Comparison of ENCODE assay signal across 17 cellular contexts in the genomic region with DNA sequence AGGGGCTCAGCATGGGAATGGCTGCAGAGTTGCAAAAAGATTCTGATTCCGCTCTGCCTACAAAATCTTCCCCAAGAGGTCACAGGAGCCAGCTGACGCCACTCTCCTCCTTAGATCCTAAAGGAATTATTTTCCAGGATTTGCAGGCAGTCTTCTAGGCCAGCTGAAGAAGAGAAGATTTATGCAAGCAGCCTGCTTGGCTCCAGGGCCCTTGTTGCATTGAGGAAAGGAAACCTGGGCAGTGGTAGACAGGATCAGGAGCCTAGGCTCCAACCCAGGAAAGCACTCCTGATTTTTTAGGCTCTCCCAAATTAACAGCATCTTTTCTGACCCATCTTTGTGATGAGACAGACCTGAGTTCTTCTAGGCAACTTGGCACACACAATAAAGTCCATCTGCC.
"Had no signal": no experiment of that assay in that cellular context is flagged by ENCODE, and none has a peak within 500 bp of the region (broad histone marks: within the 10 kb centered on the region; RNA-seq: fewer than 3 reads in every experiment).

No MANE protein-coding gene starts in this region.

- H3K36me3 Mint-ChIP-seq: activated CD4-positive, alpha-beta memory T cell treated with anti-CD3 and anti-CD28 coated beads for 36 hours; naive thymus-derived CD8-positive, alpha-beta T cell had no signal

- H3K27me3 ChIP-seq: gastrocnemius medialis, left lung, right atrium auricular region, transverse colon, vagina had no signal

- H3K27me3 Mint-ChIP-seq: activated CD4-positive, alpha-beta memory T cell treated with anti-CD3 and anti-CD28 coated beads for 36 hours; activated T-cell treated with anti-CD3 and anti-CD28 coated beads, Interleukin-2, amount 50 U/mL, for 24 hours had no signal

- H3K4me3 ChIP-seq: gastrocnemius medialis, heart right ventricle, left lung, right atrium auricular region, skin epidermis, transverse colon, vagina had no signal

- H3K27ac Mint-ChIP-seq: activated CD4-positive, alpha-beta memory T cell treated with anti-CD3 and anti-CD28 coated beads for 36 hours; activated CD4-positive, alpha-beta T cell treated with anti-CD3 and anti-CD28 coated beads for 36 hours; activated T-cell treated with anti-CD3 and anti-CD28 coated beads, Interleukin-2, amount 50 U/mL, for 24 hours; naive thymus-derived CD8-positive, alpha-beta T cell had no signal

- H3K9me3 ChIP-seq: gastrocnemius medialis, heart right ventricle, left lung, right atrium auricular region, transverse colon, vagina had no signal

- H3K27ac ChIP-seq: gastrocnemius medialis, heart right ventricle, left lung, right atrium auricular region, skin epidermis, transverse colon, vagina had no signal

- H3K4me1 ChIP-seq: heart right ventricle, left lung, right atrium auricular region, transverse colon, vagina had no signal

- H3K36me3 ChIP-seq: gastrocnemius medialis, heart right ventricle, left lung, right atrium auricular region, transverse colon, vagina had no signal

- DNase-seq: activated CD4-positive, alpha-beta memory T cell treated with anti-CD3 and anti-CD28 coated beads for 36 hours; activated CD4-positive, alpha-beta T cell treated with anti-CD3 and anti-CD28 coated beads for 36 hours; activated naive CD4-positive, alpha-beta T cell treated with anti-CD3 and anti-CD28 coated beads, Interleukin-2, amount 50 U/mL, for 16 hours; activated T-cell treated with anti-CD3 and anti-CD28 coated beads, Interleukin-2, amount 50 U/mL, for 24 hours; dermis blood vessel endothelial cell; erythroblast; gastrocnemius medialis; heart right ventricle; mammary epithelial cell; naive thymus-derived CD8-positive, alpha-beta T cell; stimulated activated naive CD8-positive, alpha-beta T cell treated with anti-CD3 and anti-CD28 coated beads, Interleukin-15, Interleukin-2, amounts not matched to agents 100 U/mL and 50 U/mL, for 24 hours; T-helper 9 cell; transverse colon had no signal

- H3K4me3 Mint-ChIP-seq: activated CD4-positive, alpha-beta memory T cell treated with anti-CD3 and anti-CD28 coated beads for 36 hours; activated CD4-positive, alpha-beta T cell treated with anti-CD3 and anti-CD28 coated beads for 36 hours; activated T-cell treated with anti-CD3 and anti-CD28 coated beads, Interleukin-2, amount 50 U/mL, for 24 hours; naive thymus-derived CD8-positive, alpha-beta T cell had no signal

- H3K9me3 Mint-ChIP-seq: activated CD4-positive, alpha-beta memory T cell treated with anti-CD3 and anti-CD28 coated beads for 36 hours; activated T-cell treated with anti-CD3 and anti-CD28 coated beads, Interleukin-2, amount 50 U/mL, for 24 hours had no signal

- H3K4me1 Mint-ChIP-seq: activated CD4-positive, alpha-beta T cell treated with anti-CD3 and anti-CD28 coated beads for 36 hours; naive thymus-derived CD8-positive, alpha-beta T cell had no signal
